Comparison of ENCODE assay signal across 14 cellular contexts in the genomic region with DNA sequence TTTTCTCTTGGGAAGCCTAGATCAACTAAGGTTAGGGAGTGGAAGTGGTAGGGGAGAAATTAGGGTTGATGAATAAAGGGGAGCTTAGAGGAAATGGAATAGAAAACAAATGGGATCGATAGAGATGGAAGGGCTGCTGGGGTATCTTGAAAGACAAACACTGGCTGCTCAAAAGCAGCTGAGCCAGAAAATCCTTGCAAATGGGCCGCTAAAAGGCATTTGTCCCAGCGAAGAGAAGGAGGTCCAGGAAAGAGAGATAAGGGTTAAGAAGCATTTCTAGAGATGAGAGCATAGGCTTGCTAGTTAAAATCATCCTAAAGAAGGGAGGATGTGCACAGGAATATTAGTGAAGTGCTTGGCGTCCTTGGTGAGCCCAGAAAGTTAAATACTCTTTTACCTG.
DNase-seq lines count a peak whose midpoint lies in the region; ATAC-seq and TF ChIP-seq lines count a peak whose summit lies in the region.
"Had no signal": no experiment of that assay in that cellular context is flagged by ENCODE, and none has a peak within 500 bp of the region (broad histone marks: within the 10 kb centered on the region; RNA-seq: fewer than 3 reads in every experiment).

No MANE protein-coding gene starts in this region.

- H3K27me3 ChIP-seq in breast epithelium = no peaks in the 10 kb centered on the region
- no peaks in the 10 kb centered on the region for H3K27me3 ChIP-seq in mammary epithelial cell (ENCODE audit: insufficient read depth, low read length)
- no peaks in the 10 kb centered on the region for H3K27me3 ChIP-seq in endodermal cell (ENCODE audit: control insufficient read depth, insufficient read depth, low read length, poor library complexity, severe bottlenecking)
- H3K27me3 ChIP-seq in osteoblast (ENCODE audit: insufficient read depth, low read length) = no peaks in the 10 kb centered on the region
- H3K27me3 ChIP-seq: BLaER1 had no signal

- 100% methylated on average over 3 of the region's 4 CpGs for WGBS in mammary epithelial cell (ENCODE audit: low coverage, missing lambda C conversion rate)
- WGBS in endodermal cell (ENCODE audit: insufficient coverage in 1 of 2, insufficient read length in 1 of 2), 2 experiments = 39 to 43% methylated on average over 2 to 4 of the region's 4 CpGs

- DNase-seq in breast epithelium (ENCODE audit: low spot score in 2 of 2) (no peak), mammary epithelial cell (no peak), endodermal cell (peak; percentile 84), osteoblast (ENCODE audit: insufficient read length, low spot score, missing footprints) (no peak), NCI-H1694 treated with DMSO at 0.1 percent for 48 hours (lab: John Stamatoyannopoulos, UW) (no peak)
- DNase-seq in activated naive CD4-positive, alpha-beta T cell (lab: John Stamatoyannopoulos, UW) = no peak
- no peak for DNase-seq in stimulated activated naive CD4-positive, alpha-beta T cell (lab: John Stamatoyannopoulos, UW)
- DNase-seq: CD8-positive, alpha-beta memory T cell; DMS79 treated with DMSO at 0.1 percent for 48 hours; NCI-H187 treated with DMSO at 0.1 percent for 48 hours; RPMI8226; SIG-M5 had no signal

- dilution Hi-C loops in mammary epithelial cell (cut with HindIII; ENCODE audit: low sequenced_read_pairs) = no loop called here

- BruUV-seq in mammary epithelial cell (replicated peaks; lab: Mats Ljungman, UMichigan) = no TSS peak

- no peaks in the 10 kb centered on the region for H3K9me3 ChIP-seq in breast epithelium
- H3K9me3 ChIP-seq in mammary epithelial cell (replicated peaks; ENCODE audit: insufficient read depth, low read length) = no peaks in the 10 kb centered on the region
- H3K9me3 ChIP-seq in endodermal cell (ENCODE audit: control insufficient read depth, low read length) = no peaks in the 10 kb centered on the region
- H3K9me3 ChIP-seq in osteoblast (ENCODE audit: low read depth, low read length) = no peaks in the 10 kb centered on the region
- H3K9me3 ChIP-seq: BLaER1 had no signal

- no peaks in the 10 kb centered on the region for H3K9me3 Mint-ChIP-seq in endodermal cell
- H3K9me3 Mint-ChIP-seq: CD8-positive, alpha-beta memory T cell had no signal

- H3K4me3 ChIP-seq in breast epithelium (no peak overlapping the region), mammary epithelial cell (replicated peaks in 1 of 3; ENCODE audit: insufficient read depth in 1 of 3, low read depth in 2 of 3, low read length in 3 of 3) (no peak overlapping the region), endodermal cell (ENCODE audit: low read length) (no peak overlapping the region), osteoblast (ENCODE audit: insufficient read depth, low read length) (no peak overlapping the region)
- H3K4me3 ChIP-seq: BLaER1 had no signal

- H3K4me3 Mint-ChIP-seq in endodermal cell = peak overlapping the region; percentile 6
- H3K4me3 Mint-ChIP-seq: CD8-positive, alpha-beta memory T cell had no signal

- H3K27ac Mint-ChIP-seq in endodermal cell = peak overlapping the region; percentile 9

- in situ Hi-C loops in mammary epithelial cell (cut with MboI; ENCODE audit: low sequenced_read_pairs in 2 of 2) = no loop called here

- H3K9ac ChIP-seq in mammary epithelial cell (ENCODE audit: insufficient read depth, low read length) (no peak overlapping the region), endodermal cell (ENCODE audit: extremely low read depth, low read length, poor library complexity, severe bottlenecking) (no peak overlapping the region)
- H3K9ac ChIP-seq: BLaER1 had no signal

- no peaks in the 10 kb centered on the region for H3K27me3 Mint-ChIP-seq in endodermal cell (ENCODE audit: insufficient read depth)

- CTCF ChIA-PET in mammary epithelial cell (lab: Charles Lee; ENCODE audit: low non-redundant PET) = no interaction called here

- TF ChIP-seq POLR2A in breast epithelium (IDR thresholded peaks at IDR 0.05) = no peak

- ATAC-seq in GM19455 (IDR thresholded peaks at IDR 0.05; ENCODE audit: unreplicated experiment) = no peak

- peaks cover 65% of the 10 kb centered on the region for H3K4me1 Mint-ChIP-seq in endodermal cell

- H3K36me3 ChIP-seq in breast epithelium (no peaks in the 10 kb centered on the region), mammary epithelial cell (ENCODE audit: insufficient read depth, low read length) (no peaks in the 10 kb centered on the region), endodermal cell (ENCODE audit: control insufficient read depth, insufficient read depth, low read length) (no peaks in the 10 kb centered on the region), osteoblast (ENCODE audit: insufficient read depth, low read length) (no peaks in the 10 kb centered on the region)
- H3K36me3 ChIP-seq: BLaER1 had no signal

- no peaks in the 10 kb centered on the region for H3K36me3 Mint-ChIP-seq in endodermal cell (ENCODE audit: low read depth)
- H3K36me3 Mint-ChIP-seq: CD8-positive, alpha-beta memory T cell had no signal

- H3K4me1 ChIP-seq in breast epithelium = no peaks in the 10 kb centered on the region
- H3K4me1 ChIP-seq in mammary epithelial cell (ENCODE audit: insufficient read depth, low read length) = peaks cover 7% of the 10 kb centered on the region
- H3K4me1 ChIP-seq in endodermal cell (ENCODE audit: control insufficient read depth, insufficient read depth, low read length) = peaks cover 18% of the 10 kb centered on the region
- peaks cover 41% of the 10 kb centered on the region for H3K4me1 ChIP-seq in osteoblast (ENCODE audit: insufficient read depth, low read length)
- H3K4me1 ChIP-seq: BLaER1 had no signal

- H4K20me1 ChIP-seq in mammary epithelial cell (ENCODE audit: insufficient read depth, low read length) = no peaks in the 10 kb centered on the region
- no peaks in the 10 kb centered on the region for H4K20me1 ChIP-seq in osteoblast (ENCODE audit: insufficient read depth, low read length)
- H4K20me1 ChIP-seq: BLaER1 had no signal

- H2AFZ ChIP-seq in mammary epithelial cell (ENCODE audit: low read depth, low read length) (no peak overlapping the region), osteoblast (ENCODE audit: low read length) (peak overlapping the region; percentile 23)

- H3K27ac ChIP-seq in breast epithelium = peak overlapping the region; percentile 27 to 30
- H3K27ac ChIP-seq in mammary epithelial cell (ENCODE audit: insufficient read depth, low read depth, low read length) = no peak overlapping the region
- H3K27ac ChIP-seq in endodermal cell (ENCODE audit: low read depth, low read length) = no peak overlapping the region
- H3K27ac ChIP-seq in osteoblast (ENCODE audit: low read depth, low read length) = peak overlapping the region; percentile 62
- H3K27ac ChIP-seq: BLaER1 had no signal

- H3K4me2 ChIP-seq in mammary epithelial cell (ENCODE audit: insufficient read depth, low read depth, low read length) = no peak overlapping the region
- peak overlapping the region; percentile 61 for H3K4me2 ChIP-seq in osteoblast (ENCODE audit: insufficient read depth, low read length)
- H3K4me2 ChIP-seq: BLaER1 had no signal

- no peak for TF ChIP-seq CTCF in breast epithelium (IDR thresholded peaks at IDR 0.05)
- TF ChIP-seq CTCF in mammary epithelial cell (conservative IDR thresholded peaks at IDR 0.05 in 1 of 2, IDR thresholded peaks at IDR 0.05 in 1 of 2; ENCODE audit: extremely low read depth in 1 of 2, insufficient read depth in 1 of 2, low read depth in 1 of 2, low read length in 2 of 2) = no peak
- TF ChIP-seq CTCF in endodermal cell (conservative IDR thresholded peaks at IDR 0.05) = no peak
- no peak for TF ChIP-seq CTCF in osteoblast (IDR thresholded peaks at IDR 0.05; ENCODE audit: extremely low read depth, low read depth, low read length)

- no peaks in the 10 kb centered on the region for H3K79me2 ChIP-seq in mammary epithelial cell (ENCODE audit: insufficient read depth, low read length)
- no peaks in the 10 kb centered on the region for H3K79me2 ChIP-seq in osteoblast (ENCODE audit: insufficient read depth, low read length)

- intact Hi-C loops in breast epithelium (cut with DNase I; ENCODE audit: low total_unique reads) (no loop called here), mammary epithelial cell (cut with micrococcal nuclease) (no loop called here)

Comparison
In these comparisons a context has a peak if more than half of its experiments do, and no peak if none do; other contexts are left out.
1. H3K27ac ChIP-seq: peak in breast epithelium (2 of 2) and osteoblast (single experiment); none in mammary epithelial cell (single experiment) and endodermal cell (single experiment).